Comparison of ENCODE assay signal across 1 cellular context in the genomic region with DNA sequence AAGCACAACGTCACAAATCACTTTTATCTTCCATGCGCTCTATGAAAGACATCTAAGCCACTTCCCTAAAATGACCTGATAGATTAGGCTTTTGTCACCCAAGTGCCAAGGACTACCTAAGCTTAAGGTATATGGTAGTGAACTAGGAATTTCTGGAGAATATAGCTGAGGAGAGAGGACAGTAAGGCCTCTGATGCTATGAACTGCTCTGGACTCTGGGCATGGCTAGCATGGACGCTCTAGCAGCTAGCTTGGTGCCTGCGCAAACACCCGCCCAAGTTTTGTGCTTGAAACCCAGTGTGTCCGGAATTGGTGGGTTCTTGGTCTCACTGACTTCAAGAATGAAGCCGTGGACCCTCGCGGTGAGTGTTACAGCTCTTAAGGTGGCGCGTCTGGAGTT.
TF ChIP-seq lines count a peak whose summit lies in the region.

No MANE protein-coding gene starts in this region.

TF ChIP-seq in HepG2, 621 proteins besides CTCF, POLR2A, EP300 and RAD21:
- TF ChIP-seq ZNF446 (CRISPR knock-in tag; IDR thresholded peaks at IDR 0.05) (no peak), TBL1XR1 (IDR thresholded peaks at IDR 0.05; ENCODE audit: borderline replicate concordance, low read length, partially characterized antibody) (no peak), TEF (CRISPR knock-in tag; IDR thresholded peaks at IDR 0.05) (no peak)
- TF ChIP-seq, protein P1, sequence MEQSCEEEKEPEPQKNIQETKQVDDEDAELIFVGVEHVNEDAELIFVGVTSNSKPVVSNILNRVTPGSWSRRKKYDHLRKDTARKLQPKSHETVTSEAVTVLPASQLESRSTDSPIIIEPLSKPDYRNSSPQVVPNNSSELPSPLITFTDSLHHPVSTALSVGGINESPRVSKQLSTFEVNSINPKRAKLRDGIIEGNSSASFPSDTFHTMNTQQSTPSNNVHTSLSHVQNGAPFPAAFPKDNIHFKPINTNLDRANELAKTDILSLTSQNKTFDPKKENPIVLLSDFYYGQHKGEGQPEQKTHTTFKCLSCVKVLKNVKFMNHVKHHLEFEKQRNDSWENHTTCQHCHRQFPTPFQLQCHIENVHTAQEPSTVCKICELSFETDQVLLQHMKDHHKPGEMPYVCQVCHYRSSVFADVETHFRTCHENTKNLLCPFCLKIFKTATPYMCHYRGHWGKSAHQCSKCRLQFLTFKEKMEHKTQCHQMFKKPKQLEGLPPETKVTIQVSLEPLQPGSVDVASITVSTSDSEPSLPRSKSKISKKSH (CRISPR knock-in tag; IDR thresholded peaks at IDR 0.05; ENCODE audit: borderline replicate concordance) = no peak
TF ChIP-seq in HepG2: peak in this region for 0.
